Comparison of ENCODE assay signal across 9 cellular contexts in the genomic region with DNA sequence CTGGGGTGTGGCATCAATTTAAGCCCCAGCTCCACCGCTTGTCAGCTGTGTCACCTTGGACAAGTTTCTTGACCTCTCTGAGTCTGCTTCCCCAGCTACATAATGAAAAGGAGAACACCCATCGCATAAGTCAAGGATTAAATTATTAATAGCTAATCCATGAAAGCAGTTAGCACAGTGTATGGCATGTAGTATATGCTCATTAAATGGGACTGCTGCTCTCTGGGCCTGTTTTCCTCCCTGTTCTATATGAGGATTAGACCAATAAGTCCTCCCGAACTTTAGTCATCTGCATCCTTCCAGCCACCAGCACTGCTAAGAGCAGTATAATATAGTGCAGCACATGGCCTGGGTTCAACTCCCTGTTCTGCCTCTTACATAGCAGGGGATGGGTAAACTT. TPM values are rescaled to one million over a fixed set of nuclear protein-coding genes. Genes with fewer than 3 reads are reported as not detected.
"Had no signal": no experiment of that assay in that cellular context is flagged by ENCODE, and none has a peak within 500 bp of the region (broad histone marks: within the 10 kb centered on the region; RNA-seq: fewer than 3 reads in every experiment).

No MANE protein-coding gene starts in this region.

- ATAC-seq: GM23338, HepG2 had no signal

- H3K4me3 Mint-ChIP-seq: GM23338, H9, HFFc6, IgD-negative memory B cell had no signal

- H3K27me3 Mint-ChIP-seq: IgD-negative memory B cell had no signal

- H3K36me3 Mint-ChIP-seq: IgD-negative memory B cell had no signal

- DNase-seq: H9, HCEC 1CT, HFFc6, KG1 had no signal

- H3K27ac Mint-ChIP-seq: GM23338, H9, HFFc6 had no signal

- H3K4me3 ChIP-seq: GM23338 had no signal

- H3K4me2 ChIP-seq: GM23338 had no signal

RNA-seq across cellular contexts. Expression of a gene that starts 19.7 kb away (rescaled TPM):
- total RNA-seq: HepG2, HT1080 had no signal

RNA-seq across cellular contexts. Expression of a gene that starts 31.1 kb away (rescaled TPM):
- total RNA-seq: GM23338, H1, H9, HepG2, HFFc6, HT1080 had no signal
